ENCODE assay signal across 1 cellular context in the genomic region with DNA sequence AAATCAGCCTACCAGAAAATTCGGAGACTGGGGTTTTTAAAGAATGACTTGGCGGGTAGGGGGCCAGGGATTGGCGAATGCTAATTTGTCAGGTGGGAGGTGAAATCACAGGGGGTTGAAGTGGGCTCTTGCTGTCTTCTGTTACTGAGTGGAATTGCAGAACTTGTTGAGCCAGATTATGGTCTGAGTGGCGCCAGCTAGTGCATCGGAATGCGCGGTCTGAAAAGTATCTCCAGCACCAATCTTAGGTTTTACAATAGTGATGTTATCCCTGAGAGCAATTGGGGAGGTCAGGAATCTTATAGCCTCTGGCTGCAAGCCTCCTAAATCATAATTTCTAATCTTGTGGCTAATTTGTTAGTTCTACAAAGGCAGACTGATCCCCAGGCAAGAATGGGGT.
TF ChIP-seq lines count a peak whose summit lies in the region.

No MANE protein-coding gene starts in this region.

TF ChIP-seq in GM23338, 12 proteins besides CTCF, POLR2A, EP300 and RAD21 (continued from another document):
- TF ChIP-seq, protein P1, sequence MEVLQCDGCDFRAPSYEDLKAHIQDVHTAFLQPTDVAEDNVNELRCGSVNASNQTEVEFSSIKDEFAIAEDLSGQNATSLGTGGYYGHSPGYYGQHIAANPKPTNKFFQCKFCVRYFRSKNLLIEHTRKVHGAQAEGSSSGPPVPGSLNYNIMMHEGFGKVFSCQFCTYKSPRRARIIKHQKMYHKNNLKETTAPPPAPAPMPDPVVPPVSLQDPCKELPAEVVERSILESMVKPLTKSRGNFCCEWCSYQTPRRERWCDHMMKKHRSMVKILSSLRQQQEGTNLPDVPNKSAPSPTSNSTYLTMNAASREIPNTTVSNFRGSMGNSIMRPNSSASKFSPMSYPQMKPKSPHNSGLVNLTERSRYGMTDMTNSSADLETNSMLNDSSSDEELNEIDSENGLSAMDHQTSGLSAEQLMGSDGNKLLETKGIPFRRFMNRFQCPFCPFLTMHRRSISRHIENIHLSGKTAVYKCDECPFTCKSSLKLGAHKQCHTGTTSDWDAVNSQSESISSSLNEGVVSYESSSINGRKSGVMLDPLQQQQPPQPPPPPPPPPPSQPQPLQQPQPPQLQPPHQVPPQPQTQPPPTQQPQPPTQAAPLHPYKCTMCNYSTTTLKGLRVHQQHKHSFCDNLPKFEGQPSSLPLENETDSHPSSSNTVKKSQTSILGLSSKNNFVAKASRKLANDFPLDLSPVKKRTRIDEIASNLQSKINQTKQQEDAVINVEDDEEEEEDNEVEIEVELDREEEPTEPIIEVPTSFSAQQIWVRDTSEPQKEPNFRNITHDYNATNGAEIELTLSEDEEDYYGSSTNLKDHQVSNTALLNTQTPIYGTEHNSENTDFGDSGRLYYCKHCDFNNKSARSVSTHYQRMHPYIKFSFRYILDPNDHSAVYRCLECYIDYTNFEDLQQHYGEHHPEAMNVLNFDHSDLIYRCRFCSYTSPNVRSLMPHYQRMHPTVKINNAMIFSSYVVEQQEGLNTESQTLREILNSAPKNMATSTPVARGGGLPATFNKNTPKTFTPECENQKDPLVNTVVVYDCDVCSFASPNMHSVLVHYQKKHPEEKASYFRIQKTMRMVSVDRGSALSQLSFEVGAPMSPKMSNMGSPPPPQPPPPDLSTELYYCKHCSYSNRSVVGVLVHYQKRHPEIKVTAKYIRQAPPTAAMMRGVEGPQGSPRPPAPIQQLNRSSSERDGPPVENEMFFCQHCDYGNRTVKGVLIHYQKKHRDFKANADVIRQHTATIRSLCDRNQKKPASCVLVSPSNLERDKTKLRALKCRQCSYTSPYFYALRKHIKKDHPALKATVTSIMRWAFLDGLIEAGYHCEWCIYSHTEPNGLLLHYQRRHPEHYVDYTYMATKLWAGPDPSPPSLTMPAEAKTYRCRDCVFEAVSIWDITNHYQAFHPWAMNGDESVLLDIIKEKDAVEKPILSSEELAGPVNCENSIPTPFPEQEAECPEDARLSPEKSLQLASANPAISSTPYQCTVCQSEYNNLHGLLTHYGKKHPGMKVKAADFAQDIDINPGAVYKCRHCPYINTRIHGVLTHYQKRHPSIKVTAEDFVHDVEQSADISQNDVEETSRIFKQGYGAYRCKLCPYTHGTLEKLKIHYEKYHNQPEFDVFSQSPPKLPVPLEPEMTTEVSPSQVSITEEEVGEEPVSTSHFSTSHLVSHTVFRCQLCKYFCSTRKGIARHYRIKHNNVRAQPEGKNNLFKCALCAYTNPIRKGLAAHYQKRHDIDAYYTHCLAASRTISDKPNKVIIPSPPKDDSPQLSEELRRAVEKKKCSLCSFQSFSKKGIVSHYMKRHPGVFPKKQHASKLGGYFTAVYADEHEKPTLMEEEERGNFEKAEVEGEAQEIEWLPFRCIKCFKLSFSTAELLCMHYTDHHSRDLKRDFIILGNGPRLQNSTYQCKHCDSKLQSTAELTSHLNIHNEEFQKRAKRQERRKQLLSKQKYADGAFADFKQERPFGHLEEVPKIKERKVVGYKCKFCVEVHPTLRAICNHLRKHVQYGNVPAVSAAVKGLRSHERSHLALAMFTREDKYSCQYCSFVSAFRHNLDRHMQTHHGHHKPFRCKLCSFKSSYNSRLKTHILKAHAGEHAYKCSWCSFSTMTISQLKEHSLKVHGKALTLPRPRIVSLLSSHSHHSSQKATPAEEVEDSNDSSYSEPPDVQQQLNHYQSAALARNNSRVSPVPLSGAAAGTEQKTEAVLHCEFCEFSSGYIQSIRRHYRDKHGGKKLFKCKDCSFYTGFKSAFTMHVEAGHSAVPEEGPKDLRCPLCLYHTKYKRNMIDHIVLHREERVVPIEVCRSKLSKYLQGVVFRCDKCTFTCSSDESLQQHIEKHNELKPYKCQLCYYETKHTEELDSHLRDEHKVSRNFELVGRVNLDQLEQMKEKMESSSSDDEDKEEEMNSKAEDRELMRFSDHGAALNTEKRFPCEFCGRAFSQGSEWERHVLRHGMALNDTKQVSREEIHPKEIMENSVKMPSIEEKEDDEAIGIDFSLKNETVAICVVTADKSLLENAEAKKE (CRISPR knock-in tag; IDR thresholded peaks at IDR 0.05): no peak
- TF ChIP-seq ZNF114 (CRISPR knock-in tag; IDR thresholded peaks at IDR 0.05): no peak
- TF ChIP-seq EZH2 (IDR thresholded peaks at IDR 0.05; ENCODE audit: low read depth, unreplicated experiment): no peak
- no peak for TF ChIP-seq NANOG (IDR thresholded peaks at IDR 0.05; ENCODE audit: borderline replicate concordance)
- TF ChIP-seq JUNB (IDR thresholded peaks at IDR 0.05; ENCODE audit: unreplicated experiment): no peak
